28 cellular contexts compared by ENCODE assay signal in genomic region chr3:113274425-113274824, GRCh38.
DNase-seq lines count a peak whose midpoint lies in the region; ATAC-seq and TF ChIP-seq lines count a peak whose summit lies in the region.
"Had no signal": no experiment of that assay in that cellular context is flagged by ENCODE, and none has a peak within 500 bp of the region (broad histone marks: within the 10 kb centered on the region; RNA-seq: fewer than 3 reads in every experiment).

No MANE protein-coding gene starts in this region.

- H3K27me3 ChIP-seq in esophagus squamous epithelium (no peaks in the 10 kb centered on the region), vagina (no peaks in the 10 kb centered on the region)
- H3K27me3 ChIP-seq: brain microvascular endothelial cell, heart right ventricle, neutrophil, upper lobe of left lung had no signal

- TF ChIP-seq POLR2A in esophagus squamous epithelium (IDR thresholded peaks at IDR 0.05) (no peak), vagina (IDR thresholded peaks at IDR 0.05) (no peak)

- ATAC-seq in activated CD8-positive, alpha-beta memory T cell treated with anti-CD3 and anti-CD28 coated beads, Interleukin-2, amount 10 ng/mL, durations not matched to agents 7 days and 5 days: no peak
- no peak for ATAC-seq in GM18519 (IDR thresholded peaks at IDR 0.05; ENCODE audit: low FRiP score, unreplicated experiment)
- ATAC-seq: activated CD4-positive, alpha-beta T cell treated with anti-CD3 and anti-CD28 coated beads for 36 hours; activated CD8-positive, alpha-beta T cell treated with anti-CD3 and anti-CD28 coated beads, Interleukin-2, amount 10 ng/mL, durations not matched to agents 7 days and 5 days; GM12878; heart right ventricle; left cardiac atrium; psoas muscle had no signal

- H3K9me3 Mint-ChIP-seq in activated CD8-positive, alpha-beta memory T cell treated with anti-CD3 and anti-CD28 coated beads, Interleukin-2, amount 10 ng/mL, durations not matched to agents 7 days and 5 days (ENCODE audit: low read depth): no peaks in the 10 kb centered on the region
- H3K9me3 Mint-ChIP-seq in osteocyte (ENCODE audit: unreplicated experiment): no peaks in the 10 kb centered on the region
- H3K9me3 Mint-ChIP-seq: activated T-cell treated with anti-CD3 and anti-CD28 coated beads, Interleukin-2, amount 50 U/mL, for 24 hours; CD4-positive, CD25-positive, alpha-beta regulatory T cell; T-helper 1 cell treated with Interleukin-12 subunit alpha and Interleukin-12 subunit beta and Interleukin-4 antibody, amounts not matched to agents 30 μg/mL and 1 μg/mL, for 36 hours had no signal

- H3K4me3 ChIP-seq in esophagus squamous epithelium (no peak overlapping the region), vagina (no peak overlapping the region), foreskin fibroblast (ENCODE audit: low read depth in 1 of 2, low read length in 2 of 2) (no peak overlapping the region)
- H3K4me3 ChIP-seq: GM12878, heart right ventricle, psoas muscle, SK-N-MC, upper lobe of left lung had no signal

- peak; percentile 47 for DNase-seq in activated CD8-positive, alpha-beta memory T cell treated with anti-CD3 and anti-CD28 coated beads for 24 hours
- DNase-seq in activated CD8-positive, alpha-beta memory T cell treated with anti-CD3 and anti-CD28 coated beads, Interleukin-2, amount 10 ng/mL, durations not matched to agents 7 days and 5 days: no peak
- DNase-seq in esophagus squamous epithelium (lab: John Stamatoyannopoulos, UW) (no peak), osteocyte (ENCODE audit: extremely low spot score, unreplicated experiment) (no peak), vagina (ENCODE audit: extremely low spot score in 2 of 2) (no peak), foreskin fibroblast (no peak), GM03348 (ENCODE audit: low spot score) (no peak)
- DNase-seq: 8988T; activated CD4-positive, alpha-beta T cell treated with anti-CD3 and anti-CD28 coated beads for 36 hours; activated CD8-positive, alpha-beta T cell treated with anti-CD3 and anti-CD28 coated beads, Interleukin-2, amount 10 ng/mL, durations not matched to agents 7 days and 5 days; activated gamma-delta T cell treated with Interleukin-2 at 50 U/mL for 16 hours; activated T-cell treated with anti-CD3 and anti-CD28 coated beads, Interleukin-2, amount 50 U/mL, for 24 hours; brain microvascular endothelial cell; CD4-positive, CD25-positive, alpha-beta regulatory T cell; effector CD4-positive, alpha-beta T cell; GOT3; heart right ventricle; left cardiac atrium; mammary epithelial cell; NCI-H146; psoas muscle had no signal

- H3K36me3 Mint-ChIP-seq in activated CD8-positive, alpha-beta memory T cell treated with anti-CD3 and anti-CD28 coated beads, Interleukin-2, amount 10 ng/mL, durations not matched to agents 7 days and 5 days: no peaks in the 10 kb centered on the region
- peaks cover 9% of the 10 kb centered on the region for H3K36me3 Mint-ChIP-seq in osteocyte (ENCODE audit: unreplicated experiment)
- H3K36me3 Mint-ChIP-seq: CD4-positive, CD25-positive, alpha-beta regulatory T cell had no signal

- WGBS in esophagus squamous epithelium, 2 donors: 80% methylated on average over 1 of the region's 15 CpGs; no CpG with 5 or more reads in 1 of the 2 donors

- no peak for TF ChIP-seq CTCF in esophagus squamous epithelium (IDR thresholded peaks at IDR 0.05)
- TF ChIP-seq CTCF in osteocyte (IDR thresholded peaks at IDR 0.05): no peak
- TF ChIP-seq CTCF in vagina (IDR thresholded peaks at IDR 0.05): no peak
- no peak for TF ChIP-seq CTCF in foreskin fibroblast (IDR thresholded peaks at IDR 0.05; ENCODE audit: low read depth, low read length)

- H3K27ac ChIP-seq in esophagus squamous epithelium (peak overlapping the region in 3 of 4 donors; percentile 22 to 86 (median 78)), vagina (peak overlapping the region; percentile 23)
- H3K27ac ChIP-seq: brain microvascular endothelial cell, epithelial cell of prostate, neutrophil, SK-N-MC, upper lobe of left lung had no signal

- peaks cover 2% of the 10 kb centered on the region for H3K27me3 Mint-ChIP-seq in activated CD8-positive, alpha-beta memory T cell treated with anti-CD3 and anti-CD28 coated beads, Interleukin-2, amount 10 ng/mL, durations not matched to agents 7 days and 5 days
- H3K27me3 Mint-ChIP-seq in osteocyte (ENCODE audit: unreplicated experiment): no peaks in the 10 kb centered on the region
- H3K27me3 Mint-ChIP-seq: activated CD4-positive, alpha-beta T cell treated with anti-CD3 and anti-CD28 coated beads for 36 hours; activated T-cell treated with anti-CD3 and anti-CD28 coated beads, Interleukin-2, amount 50 U/mL, for 24 hours had no signal

- no peak overlapping the region for H3K27ac Mint-ChIP-seq in activated CD8-positive, alpha-beta memory T cell treated with anti-CD3 and anti-CD28 coated beads, Interleukin-2, amount 10 ng/mL, durations not matched to agents 7 days and 5 days
- H3K27ac Mint-ChIP-seq in osteocyte (ENCODE audit: unreplicated experiment): peak overlapping the region; percentile 32
- H3K27ac Mint-ChIP-seq: activated CD4-positive, alpha-beta T cell treated with anti-CD3 and anti-CD28 coated beads for 36 hours; activated CD8-positive, alpha-beta T cell treated with anti-CD3 and anti-CD28 coated beads, Interleukin-2, amount 10 ng/mL, durations not matched to agents 7 days and 5 days; activated T-cell treated with anti-CD3 and anti-CD28 coated beads, Interleukin-2, amount 50 U/mL, for 24 hours; CD4-positive, CD25-positive, alpha-beta regulatory T cell; T-helper 1 cell treated with Interleukin-12 subunit alpha and Interleukin-12 subunit beta and Interleukin-4 antibody, amounts not matched to agents 30 μg/mL and 1 μg/mL, for 36 hours had no signal

- peaks cover 8% of the 10 kb centered on the region for H3K4me1 Mint-ChIP-seq in activated CD8-positive, alpha-beta memory T cell treated with anti-CD3 and anti-CD28 coated beads, Interleukin-2, amount 10 ng/mL, durations not matched to agents 7 days and 5 days
- peaks cover 35% of the 10 kb centered on the region for H3K4me1 Mint-ChIP-seq in osteocyte (ENCODE audit: unreplicated experiment)

- CTCF ChIA-PET in activated CD8-positive, alpha-beta memory T cell treated with anti-CD3 and anti-CD28 coated beads, Interleukin-2, amount 10 ng/mL, durations not matched to agents 7 days and 5 days (lab: Charles Lee): interaction anchor here (4.7 kb wide), 1 partner anchor 14 kb away, joined by 18 read pairs; no protein-coding TSS in a partner anchor

- no peaks in the 10 kb centered on the region for H3K9me3 ChIP-seq in esophagus squamous epithelium
- H3K9me3 ChIP-seq in vagina: no peaks in the 10 kb centered on the region
- H3K9me3 ChIP-seq: heart right ventricle, neutrophil, psoas muscle, upper lobe of left lung had no signal

- H3K4me3 Mint-ChIP-seq in activated CD8-positive, alpha-beta memory T cell treated with anti-CD3 and anti-CD28 coated beads, Interleukin-2, amount 10 ng/mL, durations not matched to agents 7 days and 5 days: no peak overlapping the region
- H3K4me3 Mint-ChIP-seq in osteocyte (ENCODE audit: unreplicated experiment): no peak overlapping the region
- H3K4me3 Mint-ChIP-seq: activated CD4-positive, alpha-beta T cell treated with anti-CD3 and anti-CD28 coated beads for 36 hours; activated CD8-positive, alpha-beta T cell treated with anti-CD3 and anti-CD28 coated beads, Interleukin-2, amount 10 ng/mL, durations not matched to agents 7 days and 5 days; activated T-cell treated with anti-CD3 and anti-CD28 coated beads, Interleukin-2, amount 50 U/mL, for 24 hours; CD4-positive, CD25-positive, alpha-beta regulatory T cell; T-helper 1 cell treated with Interleukin-12 subunit alpha and Interleukin-12 subunit beta and Interleukin-4 antibody, amounts not matched to agents 30 μg/mL and 1 μg/mL, for 36 hours had no signal

- H3K36me3 ChIP-seq in esophagus squamous epithelium (peaks cover 10 to 81% (median 13%) of the 10 kb centered on the region in 3 donors), vagina (peaks cover 0 to 67% of the 10 kb centered on the region in 2 donors)
- H3K36me3 ChIP-seq: brain microvascular endothelial cell, neutrophil, upper lobe of left lung had no signal

- H3K4me1 ChIP-seq in esophagus squamous epithelium (peaks cover 6 to 61% (median 25%) of the 10 kb centered on the region in 3 donors), vagina (peaks cover 22% of the 10 kb centered on the region)
- H3K4me1 ChIP-seq: psoas muscle had no signal

- intact Hi-C loops in esophagus squamous epithelium (cut with DNase I) (no loop called here), vagina (cut with DNase I) (no loop called here)
